ENCODE assay signal across 24 cellular contexts in genomic region chrX:10938371-10938982, GRCh38.
"Had no signal": no experiment of that assay in that cellular context is flagged by ENCODE, and none has a peak within 500 bp of the region (broad histone marks: within the 10 kb centered on the region; RNA-seq: fewer than 3 reads in every experiment).

No MANE protein-coding gene starts in this region.

- H2AFZ ChIP-seq: parathyroid adenoma had no signal

- H3K4me1 ChIP-seq: body of pancreas, parathyroid adenoma, stomach, transverse colon, vagina had no signal

- H3K27ac ChIP-seq: body of pancreas, foreskin keratinocyte, parathyroid adenoma, stomach, transverse colon, vagina, WERI-Rb-1 had no signal

- H3K27me3 ChIP-seq: body of pancreas, foreskin keratinocyte, stomach, transverse colon, vagina had no signal

- H3K9me3 ChIP-seq: body of pancreas, stomach, transverse colon, vagina had no signal

- H3K79me2 ChIP-seq: parathyroid adenoma had no signal

- ATAC-seq: activated CD8-positive, alpha-beta T cell treated with anti-CD3 and anti-CD28 coated beads, Interleukin-2, amount 10 ng/mL, durations not matched to agents 7 days and 5 days; body of pancreas; left ventricle myocardium superior; natural killer cell treated with Interleukin-12 subunit alpha and Interleukin-12 subunit beta and Interleukin-15 and Interleukin-18, amount 100 ng/mL, for 72 hours; sciatic nerve; stimulated activated memory B cell treated with anti-CD40 and anti-IgM and Interleukin-4, amounts not matched to agents 10 μg/mL and 1 μg/mL and 100 μg/mL, for 72 hours had no signal

- H3K4me3 ChIP-seq: body of pancreas, stomach, transverse colon, vagina had no signal

- DNase-seq: activated CD4-positive, alpha-beta T cell treated with anti-CD3 and anti-CD28 coated beads for 1 hour; activated CD4-positive, alpha-beta T cell treated with anti-CD3 and anti-CD28 coated beads, Interleukin-2, amount 50 U/mL, for 1 hour; activated CD8-positive, alpha-beta T cell treated with anti-CD3 and anti-CD28 coated beads, Interleukin-2, amount 10 ng/mL, durations not matched to agents 7 days and 5 days; activated gamma-delta T cell; activated naive CD4-positive, alpha-beta T cell treated with anti-CD3 and anti-CD28 coated beads, Interleukin-2, amount 50 U/mL, for 16 hours; body of pancreas; caudate nucleus; dermis blood vessel endothelial cell; effector CD8-positive, alpha-beta T cell; erythroblast; foreskin keratinocyte; left ventricle myocardium superior; mammary epithelial cell; midbrain; small intestine; stimulated activated CD4-positive, alpha-beta T cell treated with anti-CD3 and anti-CD28 coated beads, Interleukin-2, amount 100 ng/mL, for 24 hours; stomach; transverse colon; WERI-Rb-1 had no signal

- H3K36me3 ChIP-seq: stomach, transverse colon, vagina, WERI-Rb-1 had no signal
